ENCODE assay signal across 2 cellular contexts in the genomic region with DNA sequence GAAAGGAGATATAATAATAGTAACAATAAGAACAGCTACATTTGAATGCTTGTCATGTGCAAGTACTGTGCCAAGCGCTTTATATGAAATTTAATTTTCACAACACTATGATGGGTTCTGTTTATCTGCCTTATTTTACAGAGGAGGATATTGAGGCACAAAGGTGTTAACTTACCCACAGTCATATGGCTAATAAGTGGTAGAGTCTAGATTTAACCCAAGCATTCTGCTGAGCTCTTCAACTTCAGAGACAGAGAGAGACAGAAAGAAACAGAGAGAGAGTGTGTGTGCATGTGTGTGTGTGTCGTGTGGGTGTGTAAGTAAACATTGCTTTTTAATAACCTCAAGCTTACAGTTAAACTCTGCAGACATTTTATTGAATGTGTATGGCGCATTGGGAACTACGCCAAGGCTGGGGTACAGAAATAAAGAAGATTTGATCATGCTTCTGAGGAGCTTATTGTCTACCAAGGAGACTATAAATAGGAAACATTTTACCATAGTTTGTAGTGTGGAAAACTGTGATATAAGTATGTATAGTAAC.
TF ChIP-seq lines count a peak whose summit lies in the region.

No MANE protein-coding gene starts in this region.

TF ChIP-seq in HEK293, 187 proteins besides CTCF, POLR2A, EP300 and RAD21:
- peak; percentile 94 for TF ChIP-seq ZFHX2 (tag by site-specific recombination; conservative IDR thresholded peaks at IDR 0.05)
- TF ChIP-seq, protein P1, sequence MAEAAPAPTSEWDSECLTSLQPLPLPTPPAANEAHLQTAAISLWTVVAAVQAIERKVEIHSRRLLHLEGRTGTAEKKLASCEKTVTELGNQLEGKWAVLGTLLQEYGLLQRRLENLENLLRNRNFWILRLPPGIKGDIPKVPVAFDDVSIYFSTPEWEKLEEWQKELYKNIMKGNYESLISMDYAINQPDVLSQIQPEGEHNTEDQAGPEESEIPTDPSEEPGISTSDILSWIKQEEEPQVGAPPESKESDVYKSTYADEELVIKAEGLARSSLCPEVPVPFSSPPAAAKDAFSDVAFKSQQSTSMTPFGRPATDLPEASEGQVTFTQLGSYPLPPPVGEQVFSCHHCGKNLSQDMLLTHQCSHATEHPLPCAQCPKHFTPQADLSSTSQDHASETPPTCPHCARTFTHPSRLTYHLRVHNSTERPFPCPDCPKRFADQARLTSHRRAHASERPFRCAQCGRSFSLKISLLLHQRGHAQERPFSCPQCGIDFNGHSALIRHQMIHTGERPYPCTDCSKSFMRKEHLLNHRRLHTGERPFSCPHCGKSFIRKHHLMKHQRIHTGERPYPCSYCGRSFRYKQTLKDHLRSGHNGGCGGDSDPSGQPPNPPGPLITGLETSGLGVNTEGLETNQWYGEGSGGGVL (tag by site-specific recombination; IDR thresholded peaks at IDR 0.05), result 0 out of 2 replicates have a peak, but pooled peaks have one; percentile 18
- TF ChIP-seq ZEB2 (tag by site-specific recombination; IDR thresholded peaks at IDR 0.05), result no peak
- TF ChIP-seq, protein P2, sequence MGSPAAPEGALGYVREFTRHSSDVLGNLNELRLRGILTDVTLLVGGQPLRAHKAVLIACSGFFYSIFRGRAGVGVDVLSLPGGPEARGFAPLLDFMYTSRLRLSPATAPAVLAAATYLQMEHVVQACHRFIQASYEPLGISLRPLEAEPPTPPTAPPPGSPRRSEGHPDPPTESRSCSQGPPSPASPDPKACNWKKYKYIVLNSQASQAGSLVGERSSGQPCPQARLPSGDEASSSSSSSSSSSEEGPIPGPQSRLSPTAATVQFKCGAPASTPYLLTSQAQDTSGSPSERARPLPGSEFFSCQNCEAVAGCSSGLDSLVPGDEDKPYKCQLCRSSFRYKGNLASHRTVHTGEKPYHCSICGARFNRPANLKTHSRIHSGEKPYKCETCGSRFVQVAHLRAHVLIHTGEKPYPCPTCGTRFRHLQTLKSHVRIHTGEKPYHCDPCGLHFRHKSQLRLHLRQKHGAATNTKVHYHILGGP (tag by site-specific recombination; IDR thresholded peaks at IDR 0.05), result peak; percentile 43; the same call in 1 of the 2 replicates
- TF ChIP-seq EGR2 (tag by site-specific recombination; IDR thresholded peaks at IDR 0.05; ENCODE audit: low read depth), result peak; percentile 89
- no peak for TF ChIP-seq ZNF670 (tag by site-specific recombination; IDR thresholded peaks at IDR 0.05; ENCODE audit: low read depth)
- TF ChIP-seq, protein P3, sequence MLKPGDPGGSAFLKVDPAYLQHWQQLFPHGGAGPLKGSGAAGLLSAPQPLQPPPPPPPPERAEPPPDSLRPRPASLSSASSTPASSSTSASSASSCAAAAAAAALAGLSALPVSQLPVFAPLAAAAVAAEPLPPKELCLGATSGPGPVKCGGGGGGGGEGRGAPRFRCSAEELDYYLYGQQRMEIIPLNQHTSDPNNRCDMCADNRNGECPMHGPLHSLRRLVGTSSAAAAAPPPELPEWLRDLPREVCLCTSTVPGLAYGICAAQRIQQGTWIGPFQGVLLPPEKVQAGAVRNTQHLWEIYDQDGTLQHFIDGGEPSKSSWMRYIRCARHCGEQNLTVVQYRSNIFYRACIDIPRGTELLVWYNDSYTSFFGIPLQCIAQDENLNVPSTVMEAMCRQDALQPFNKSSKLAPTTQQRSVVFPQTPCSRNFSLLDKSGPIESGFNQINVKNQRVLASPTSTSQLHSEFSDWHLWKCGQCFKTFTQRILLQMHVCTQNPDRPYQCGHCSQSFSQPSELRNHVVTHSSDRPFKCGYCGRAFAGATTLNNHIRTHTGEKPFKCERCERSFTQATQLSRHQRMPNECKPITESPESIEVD (tag by site-specific recombination; IDR thresholded peaks at IDR 0.05), result peak; percentile 71
- TF ChIP-seq, protein P4, sequence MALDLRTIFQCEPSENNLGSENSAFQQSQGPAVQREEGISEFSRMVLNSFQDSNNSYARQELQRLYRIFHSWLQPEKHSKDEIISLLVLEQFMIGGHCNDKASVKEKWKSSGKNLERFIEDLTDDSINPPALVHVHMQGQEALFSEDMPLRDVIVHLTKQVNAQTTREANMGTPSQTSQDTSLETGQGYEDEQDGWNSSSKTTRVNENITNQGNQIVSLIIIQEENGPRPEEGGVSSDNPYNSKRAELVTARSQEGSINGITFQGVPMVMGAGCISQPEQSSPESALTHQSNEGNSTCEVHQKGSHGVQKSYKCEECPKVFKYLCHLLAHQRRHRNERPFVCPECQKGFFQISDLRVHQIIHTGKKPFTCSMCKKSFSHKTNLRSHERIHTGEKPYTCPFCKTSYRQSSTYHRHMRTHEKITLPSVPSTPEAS (tag by site-specific recombination; IDR thresholded peaks at IDR 0.05), result 0 out of 2 replicates have a peak, but pooled peaks have one; percentile 56

TF ChIP-seq in GM12878, 131 proteins besides CTCF, POLR2A, EP300 and RAD21:
- TF ChIP-seq RELA (IDR thresholded peaks at IDR 0.05; ENCODE audit: borderline replicate concordance, partially characterized antibody), result no peak
- TF ChIP-seq CHD4 (IDR thresholded peaks at IDR 0.05), result no peak
- TF ChIP-seq YBX1 (IDR thresholded peaks at IDR 0.05), result no peak
